27 cellular contexts compared by ENCODE assay signal in genomic region chr18:71134122-71134521, GRCh38.
"Had no signal": no experiment of that assay in that cellular context is flagged by ENCODE, and none has a peak within 500 bp of the region (broad histone marks: within the 10 kb centered on the region; RNA-seq: fewer than 3 reads in every experiment).

No MANE protein-coding gene starts in this region.

- H3K4me1 ChIP-seq: colonic mucosa, esophagus muscularis mucosa, foreskin keratinocyte, gastrocnemius medialis, gastroesophageal sphincter, heart right ventricle had no signal

- H3K9me3 ChIP-seq: colonic mucosa, esophagus muscularis mucosa, gastrocnemius medialis, gastroesophageal sphincter had no signal

- H3K4me3 ChIP-seq: colonic mucosa, coronary artery, dorsolateral prefrontal cortex, esophagus muscularis mucosa, gastrocnemius medialis, gastroesophageal sphincter, heart left ventricle, heart right ventricle had no signal

- FAIRE-seq: endometrium, endothelial cell of umbilical vein, frontal cortex had no signal

- H3K36me3 ChIP-seq: colonic mucosa, esophagus muscularis mucosa, gastrocnemius medialis, gastroesophageal sphincter, heart left ventricle, heart right ventricle had no signal

- H3K27ac ChIP-seq: colonic mucosa, coronary artery, dorsolateral prefrontal cortex, epithelial cell of prostate, esophagus muscularis mucosa, foreskin keratinocyte, gastrocnemius medialis, gastroesophageal sphincter, heart left ventricle, heart right ventricle had no signal

- H3K4me1 Mint-ChIP-seq: endodermal cell had no signal

- H3K4me3 Mint-ChIP-seq: dendritic cell treated with granulocyte-macrophage colony-stimulating factor and Interleukin-4, amounts not matched to agents 40 ng/mL and 50 ng/mL, for 4 days; effector memory CD8-positive, alpha-beta T cell; endodermal cell had no signal

- H3K27me3 ChIP-seq: colonic mucosa, dorsolateral prefrontal cortex, esophagus muscularis mucosa, foreskin keratinocyte, gastrocnemius medialis, gastroesophageal sphincter, heart left ventricle, heart right ventricle had no signal

- H3K27me3 Mint-ChIP-seq: dendritic cell treated with granulocyte-macrophage colony-stimulating factor and Interleukin-4, amounts not matched to agents 40 ng/mL and 50 ng/mL, for 4 days; effector memory CD8-positive, alpha-beta T cell had no signal

- ATAC-seq: effector memory CD8-positive, alpha-beta T cell; esophagus mucosa; foreskin keratinocyte; gastrocnemius medialis; gastroesophageal sphincter; heart left ventricle; heart right ventricle had no signal

- H3K27ac Mint-ChIP-seq: dendritic cell treated with granulocyte-macrophage colony-stimulating factor and Interleukin-4, amounts not matched to agents 40 ng/mL and 50 ng/mL, for 4 days; effector memory CD8-positive, alpha-beta T cell; endodermal cell had no signal

- H3K9me3 Mint-ChIP-seq: endodermal cell had no signal

- DNase-seq: colonic mucosa; cortex of kidney; dermis blood vessel endothelial cell; dorsolateral prefrontal cortex; effector CD4-positive, alpha-beta T cell; effector CD8-positive, alpha-beta T cell; effector memory CD4-positive, alpha-beta T cell; effector memory CD8-positive, alpha-beta T cell; endodermal cell; erythroblast; foreskin fibroblast; foreskin keratinocyte; foreskin melanocyte; gastrocnemius medialis; glutamatergic neuron; head of caudate nucleus; heart left ventricle; heart right ventricle had no signal
